ENCODE assay signal across 18 cellular contexts in the genomic region with DNA sequence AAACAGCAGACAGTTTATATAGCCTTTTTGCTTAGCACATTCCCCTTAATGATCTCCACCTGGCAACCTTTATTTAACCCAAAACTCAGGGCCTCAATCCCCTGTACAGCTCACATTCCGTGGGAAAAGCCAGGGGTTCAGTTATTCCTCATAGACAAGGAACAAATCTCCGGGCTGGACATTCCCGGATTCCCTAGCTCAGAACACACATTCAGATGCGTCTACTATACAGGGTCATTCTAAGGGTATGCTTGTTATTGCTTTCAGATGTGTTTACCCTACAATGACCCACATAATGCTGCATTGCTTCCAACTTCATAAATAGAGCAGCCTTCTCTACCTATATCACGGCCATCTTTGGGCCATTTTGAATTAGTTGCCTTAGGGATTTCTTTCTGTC.
"Had no signal": no experiment of that assay in that cellular context is flagged by ENCODE, and none has a peak within 500 bp of the region (broad histone marks: within the 10 kb centered on the region; RNA-seq: fewer than 3 reads in every experiment).

No MANE protein-coding gene starts in this region.

- H3K4me1 ChIP-seq: lower lobe of right lung, right atrium auricular region, suprapubic skin, upper lobe of left lung had no signal

- DNase-seq: activated CD4-positive, alpha-beta T cell treated with anti-CD3 and anti-CD28 coated beads, Interleukin-2, amount 10 ng/mL, durations not matched to agents 7 days and 5 days; activated CD8-positive, alpha-beta T cell treated with anti-CD3 and anti-CD28 coated beads, Interleukin-2, amount 10 ng/mL, durations not matched to agents 7 days and 5 days; activated naive CD4-positive, alpha-beta T cell treated with Interleukin-2 at 50 U/mL for 16 hours; activated naive CD8-positive, alpha-beta T cell treated with anti-CD3 and anti-CD28 coated beads, Interleukin-2, amount 10 ng/mL, durations not matched to agents 7 days and 5 days; activated T-cell treated with anti-CD3 and anti-CD28 coated beads, Interleukin-2, amount 50 U/mL, for 24 hours; anterior cingulate cortex; brain microvascular endothelial cell; erythroblast; left cardiac atrium; lower lobe of right lung; nucleus accumbens; stimulated activated CD4-positive, alpha-beta T cell treated with anti-CD3 and anti-CD28 coated beads, Interleukin-2, amount 100 ng/mL, for 48 hours; stimulated activated naive CD8-positive, alpha-beta T cell treated with anti-CD3 and anti-CD28 coated beads, Interleukin-15, amount 100 ng/mL, for 72 hours; T1000; upper lobe of left lung had no signal

- H3K36me3 ChIP-seq: brain microvascular endothelial cell, lower lobe of right lung, right atrium auricular region, suprapubic skin, upper lobe of left lung had no signal

- H3K27ac ChIP-seq: brain microvascular endothelial cell, coronary artery, lower lobe of right lung, right atrium auricular region, suprapubic skin, upper lobe of left lung had no signal

- H3K9me3 ChIP-seq: lower lobe of right lung, suprapubic skin, upper lobe of left lung had no signal

- H3K27me3 ChIP-seq: brain microvascular endothelial cell, right atrium auricular region, suprapubic skin, upper lobe of left lung had no signal

- H3K4me3 ChIP-seq: coronary artery, lower lobe of right lung, right atrium auricular region, suprapubic skin, upper lobe of left lung had no signal
